ENCODE assay signal across 2 cellular contexts in genomic region chr13:102951808-102952207, GRCh38.
TF ChIP-seq lines count a peak whose summit lies in the region.

No MANE protein-coding gene starts in this region.

TF ChIP-seq in GM23338, 12 proteins besides CTCF, POLR2A, EP300 and RAD21:
- no peak for TF ChIP-seq ETS1 (IDR thresholded peaks at IDR 0.05)
- TF ChIP-seq ZNF331 (CRISPR knock-in tag; IDR thresholded peaks at IDR 0.05; ENCODE audit: low read depth): no peak
- TF ChIP-seq JUNB (IDR thresholded peaks at IDR 0.05; ENCODE audit: unreplicated experiment): no peak
- no peak for TF ChIP-seq STAT1 (IDR thresholded peaks at IDR 0.05; ENCODE audit: unreplicated experiment)
- TF ChIP-seq CREB1 (CRISPR knock-in tag; IDR thresholded peaks at IDR 0.05; ENCODE audit: low read depth): no peak
- TF ChIP-seq EZH2 (IDR thresholded peaks at IDR 0.05; ENCODE audit: low read depth, unreplicated experiment): no peak
- TF ChIP-seq ZNF462 (CRISPR knock-in tag; IDR thresholded peaks at IDR 0.05): no peak
- no peak for TF ChIP-seq POLR2AphosphoS5 (IDR thresholded peaks at IDR 0.05; ENCODE audit: low read depth)
- no peak for TF ChIP-seq REST (IDR thresholded peaks at IDR 0.05; ENCODE audit: unreplicated experiment)
- TF ChIP-seq EZH2phosphoT487 (IDR thresholded peaks at IDR 0.05; ENCODE audit: unreplicated experiment): no peak
- TF ChIP-seq NANOG (IDR thresholded peaks at IDR 0.05; ENCODE audit: borderline replicate concordance): no peak

TF ChIP-seq in H1, 55 proteins besides CTCF, POLR2A, EP300 and RAD21:
- TF ChIP-seq SP1 (IDR thresholded peaks at IDR 0.05; ENCODE audit: low read depth, low read length) (no peak), ATF3 (IDR thresholded peaks at IDR 0.05; ENCODE audit: insufficient read depth, low read depth, low read length) (no peak), GTF2F1 (IDR thresholded peaks at IDR 0.05; ENCODE audit: borderline replicate concordance, low read depth, low read length) (no peak), JUND (IDR thresholded peaks at IDR 0.05; ENCODE audit: low read length) (no peak), NRF1 (IDR thresholded peaks at IDR 0.05; ENCODE audit: low read depth, low read length) (no peak), EZH2 (IDR thresholded peaks at IDR 0.05; ENCODE audit: low read depth, low read length, severe bottlenecking) (no peak), CTBP2 (IDR thresholded peaks at IDR 0.05; ENCODE audit: borderline replicate concordance, insufficient read depth, insufficient read length, low read length) (no peak), CHD2 (IDR thresholded peaks at IDR 0.05; ENCODE audit: low read length) (no peak), SUZ12 (IDR thresholded peaks at IDR 0.05; ENCODE audit: low read length) (no peak), SP4 (IDR thresholded peaks at IDR 0.05; ENCODE audit: low read length) (no peak), BACH1 (IDR thresholded peaks at IDR 0.05; ENCODE audit: low read length) (no peak), TEAD4 (IDR thresholded peaks at IDR 0.05; ENCODE audit: low read depth, low read length) (no peak), MAFK (IDR thresholded peaks at IDR 0.05; ENCODE audit: low read depth, low read length) (no peak), HDAC2 (IDR thresholded peaks at IDR 0.05; ENCODE audit: borderline replicate concordance in 1 of 2, low read depth in 2 of 2, low read length in 2 of 2) (no peak), HDAC6 (IDR thresholded peaks at IDR 0.05; ENCODE audit: low read depth, low read length) (no peak), RBBP5 (IDR thresholded peaks at IDR 0.05; ENCODE audit: borderline replicate concordance, low read depth, low read length) (no peak), CBX5 (IDR thresholded peaks at IDR 0.05; ENCODE audit: low read depth, low read length) (no peak), CREB1 (IDR thresholded peaks at IDR 0.05) (no peak)
